Comparison of ENCODE assay signal across 22 cellular contexts in the genomic region with DNA sequence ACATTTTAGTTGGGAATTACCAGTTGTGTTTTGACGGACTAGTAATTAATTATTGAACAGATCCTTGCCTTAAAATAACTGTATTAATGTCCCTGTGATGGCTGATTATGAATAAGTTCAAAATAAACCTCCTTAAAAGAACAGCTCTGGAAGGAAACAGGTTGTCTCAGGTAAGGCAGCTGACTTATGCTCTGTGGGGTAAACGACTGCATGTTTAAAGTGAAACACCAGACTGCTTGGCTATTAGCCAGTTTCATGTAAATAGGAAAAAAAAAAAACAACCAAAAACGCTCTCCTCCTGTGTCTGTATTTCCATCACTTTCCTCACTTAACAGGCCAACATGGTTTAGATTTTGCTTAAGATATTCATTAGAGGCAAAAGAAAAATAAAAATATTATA.
"Had no signal": no experiment of that assay in that cellular context is flagged by ENCODE, and none has a peak within 500 bp of the region (broad histone marks: within the 10 kb centered on the region; RNA-seq: fewer than 3 reads in every experiment).

No MANE protein-coding gene starts in this region.

- ATAC-seq: activated T-cell treated with anti-CD3 and anti-CD28 coated beads, Interleukin-2, amount 50 U/mL, for 4 hours; activated T-helper 17 cell treated with anti-CD3 and anti-CD28 coated beads, Interleukin-2, amount 50 U/mL, for 72 hours; PC-3; T-helper 17 cell; WTC11 had no signal

- DNase-seq: activated CD4-positive, alpha-beta T cell treated with anti-CD3 and anti-CD28 coated beads for 48 hours; activated CD4-positive, alpha-beta T cell treated with anti-CD3 and anti-CD28 coated beads, Interleukin-2, amount 50 U/mL, for 4 hours; activated CD4-positive, CD25-positive, alpha-beta regulatory T cell treated with anti-CD3 and anti-CD28 coated beads, Interleukin-2, amount 50 U/mL, for 72 hours; activated CD8-positive, alpha-beta memory T cell treated with anti-CD3 and anti-CD28 coated beads for 24 hours; activated gamma-delta T cell; activated naive CD4-positive, alpha-beta T cell treated with anti-CD3 and anti-CD28 coated beads for 36 hours; activated T-cell treated with anti-CD3 and anti-CD28 coated beads, Interleukin-2, amount 50 U/mL, for 4 hours; amygdala; KG1; MV-4-11; NCI-H1092 treated with DMSO at 0.1 percent for 48 hours; NCI-H1436 treated with DMSO at 0.1 percent for 48 hours; NCI-H1930; NCI-H2107; NCI-H2227 treated with DMSO at 0.1 percent for 48 hours; NCI-H82; PC-3; SIG-M5; T-helper 17 cell; T-helper 9 cell had no signal
